Comparison of ENCODE assay signal across 1 cellular context in genomic region chr6:157428418-157429202, GRCh38.
TF ChIP-seq lines count a peak whose summit lies in the region.

No MANE protein-coding gene starts in this region.

TF ChIP-seq in K562, 482 proteins besides CTCF, POLR2A, EP300 and RAD21 (continued from another document and continues in another):
- TF ChIP-seq MGA (IDR thresholded peaks at IDR 0.05) (no peak), NFE2L1 (tag; IDR thresholded peaks at IDR 0.05; ENCODE audit: borderline replicate concordance, low read depth) (no peak), KLF16 (IDR thresholded peaks at IDR 0.05) (0 out of 2 replicates have a peak, but pooled peaks have one; percentile 31), ZBTB26 (CRISPR knock-in tag; IDR thresholded peaks at IDR 0.05) (no peak), TAF9B (IDR thresholded peaks at IDR 0.05; ENCODE audit: partially characterized antibody) (no peak), EP400 (IDR thresholded peaks at IDR 0.05) (no peak), ERF (CRISPR knock-in tag; IDR thresholded peaks at IDR 0.05) (no peak), SOX6 (IDR thresholded peaks at IDR 0.05) (0 out of 2 replicates have a peak, but pooled peaks have one; percentile 26), NFXL1 (CRISPR knock-in tag; IDR thresholded peaks at IDR 0.05) (no peak), NFIX (CRISPR knock-in tag; IDR thresholded peaks at IDR 0.05; ENCODE audit: low read depth) (no peak), PTBP1 (IDR thresholded peaks at IDR 0.05; ENCODE audit: low read depth, low read length) (no peak), ZNF316 (IDR thresholded peaks at IDR 0.05) (peak; percentile 48), ZEB2 (IDR thresholded peaks at IDR 0.05) (peak; percentile 96), ZNF449 (CRISPR knock-in tag; IDR thresholded peaks at IDR 0.05) (no peak), CBFB (CRISPR knock-in tag; IDR thresholded peaks at IDR 0.05) (no peak), PHF8 (IDR thresholded peaks at IDR 0.05; ENCODE audit: borderline replicate concordance, low read length) (no peak), SAFB2 (IDR thresholded peaks at IDR 0.05; ENCODE audit: borderline replicate concordance, low read depth, low read length, severe bottlenecking) (no peak), TFE3 (CRISPR knock-in tag; IDR thresholded peaks at IDR 0.05) (no peak), MAFK (IDR thresholded peaks at IDR 0.05; ENCODE audit: low read length) (peak; percentile 50; the same call in 1 of the 2 replicates), KAT7 (CRISPR knock-in tag; IDR thresholded peaks at IDR 0.05; ENCODE audit: borderline replicate concordance) (no peak), CREBBP (IDR thresholded peaks at IDR 0.05; ENCODE audit: low read depth, low read length) (no peak), SAFB (IDR thresholded peaks at IDR 0.05; ENCODE audit: borderline replicate concordance, low read depth, low read length) (no peak), FIP1L1 (IDR thresholded peaks at IDR 0.05; ENCODE audit: low read depth, low read length, poor library complexity, severe bottlenecking) (no peak), FOXJ2 (tag; IDR thresholded peaks at IDR 0.05) (no peak), ZNF121 (CRISPR knock-in tag; conservative IDR thresholded peaks at IDR 0.05) (no peak), ETS2 (tag; IDR thresholded peaks at IDR 0.05; ENCODE audit: borderline replicate concordance, poor library complexity, severe bottlenecking) (no peak), HNRNPLL (IDR thresholded peaks at IDR 0.05; ENCODE audit: low read depth, low read length, poor library complexity, severe bottlenecking) (no peak), SMARCA4 (IDR thresholded peaks at IDR 0.05) (peak; percentile 84), NCOR1 (IDR thresholded peaks at IDR 0.05) (no peak), TRIM24 (IDR thresholded peaks at IDR 0.05) (peak; percentile 22 to 25; a peak in 2 of 4 replicates), BCL6 (CRISPR knock-in tag; IDR thresholded peaks at IDR 0.05) (no peak), CSDE1 (IDR thresholded peaks at IDR 0.05) (no peak), ZNF551 (CRISPR knock-in tag; IDR thresholded peaks at IDR 0.05) (no peak), SMARCC2 (IDR thresholded peaks at IDR 0.05; ENCODE audit: low read depth) (peak; percentile 57; the same call in 1 of the 2 replicates), L3MBTL2 (IDR thresholded peaks at IDR 0.05) (no peak), MITF (IDR thresholded peaks at IDR 0.05) (no peak)
- TF ChIP-seq, protein P1, sequence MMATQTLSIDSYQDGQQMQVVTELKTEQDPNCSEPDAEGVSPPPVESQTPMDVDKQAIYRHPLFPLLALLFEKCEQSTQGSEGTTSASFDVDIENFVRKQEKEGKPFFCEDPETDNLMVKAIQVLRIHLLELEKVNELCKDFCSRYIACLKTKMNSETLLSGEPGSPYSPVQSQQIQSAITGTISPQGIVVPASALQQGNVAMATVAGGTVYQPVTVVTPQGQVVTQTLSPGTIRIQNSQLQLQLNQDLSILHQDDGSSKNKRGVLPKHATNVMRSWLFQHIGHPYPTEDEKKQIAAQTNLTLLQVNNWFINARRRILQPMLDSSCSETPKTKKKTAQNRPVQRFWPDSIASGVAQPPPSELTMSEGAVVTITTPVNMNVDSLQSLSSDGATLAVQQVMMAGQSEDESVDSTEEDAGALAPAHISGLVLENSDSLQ (IDR thresholded peaks at IDR 0.05), result peak; percentile 30; the same call in 1 of the 2 replicates
- TF ChIP-seq, protein P2, sequence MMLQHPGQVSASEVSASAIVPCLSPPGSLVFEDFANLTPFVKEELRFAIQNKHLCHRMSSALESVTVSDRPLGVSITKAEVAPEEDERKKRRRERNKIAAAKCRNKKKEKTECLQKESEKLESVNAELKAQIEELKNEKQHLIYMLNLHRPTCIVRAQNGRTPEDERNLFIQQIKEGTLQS (IDR thresholded peaks at IDR 0.05), result peak; percentile 92
- TF ChIP-seq, protein P2 (CRISPR knock-in tag; conservative IDR thresholded peaks at IDR 0.05), result no peak
- TF ChIP-seq, protein P3, sequence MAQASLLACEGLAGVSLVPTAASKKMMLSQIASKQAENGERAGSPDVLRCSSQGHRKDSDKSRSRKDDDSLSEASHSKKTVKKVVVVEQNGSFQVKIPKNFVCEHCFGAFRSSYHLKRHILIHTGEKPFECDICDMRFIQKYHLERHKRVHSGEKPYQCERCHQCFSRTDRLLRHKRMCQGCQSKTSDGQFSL (CRISPR knock-in tag; IDR thresholded peaks at IDR 0.05), result no peak
- TF ChIP-seq, protein P3 (tag; IDR thresholded peaks at IDR 0.05), result no peak
- TF ChIP-seq, protein P4, sequence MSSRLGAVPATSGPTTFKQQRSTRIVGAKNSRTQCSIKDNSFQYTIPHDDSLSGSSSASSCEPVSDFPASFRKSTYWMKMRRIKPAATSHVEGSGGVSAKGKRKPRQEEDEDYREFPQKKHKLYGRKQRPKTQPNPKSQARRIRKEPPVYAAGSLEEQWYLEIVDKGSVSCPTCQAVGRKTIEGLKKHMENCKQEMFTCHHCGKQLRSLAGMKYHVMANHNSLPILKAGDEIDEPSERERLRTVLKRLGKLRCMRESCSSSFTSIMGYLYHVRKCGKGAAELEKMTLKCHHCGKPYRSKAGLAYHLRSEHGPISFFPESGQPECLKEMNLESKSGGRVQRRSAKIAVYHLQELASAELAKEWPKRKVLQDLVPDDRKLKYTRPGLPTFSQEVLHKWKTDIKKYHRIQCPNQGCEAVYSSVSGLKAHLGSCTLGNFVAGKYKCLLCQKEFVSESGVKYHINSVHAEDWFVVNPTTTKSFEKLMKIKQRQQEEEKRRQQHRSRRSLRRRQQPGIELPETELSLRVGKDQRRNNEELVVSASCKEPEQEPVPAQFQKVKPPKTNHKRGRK (tag; IDR thresholded peaks at IDR 0.05), result no peak
